Comparison of ENCODE assay signal across 21 cellular contexts in genomic region chr6:87721311-87721710, GRCh38. TPM values are rescaled to one million over a fixed set of nuclear protein-coding genes. Genes with fewer than 3 reads are reported as not detected.
DNase-seq lines count a peak whose midpoint lies in the region; ATAC-seq and TF ChIP-seq lines count a peak whose summit lies in the region.
"Had no signal": no experiment of that assay in that cellular context is flagged by ENCODE, and none has a peak within 500 bp of the region (broad histone marks: within the 10 kb centered on the region; RNA-seq: fewer than 3 reads in every experiment).

No MANE protein-coding gene starts in this region.

- ATAC-seq in gastrocnemius medialis: no peak
- ATAC-seq in natural killer cell: no peak
- no peak for ATAC-seq in heart right ventricle
- ATAC-seq: HCT116 had no signal

- H3K27me3 Mint-ChIP-seq in natural killer cell (ENCODE audit: low read depth in 2 of 2): no peaks in the 10 kb centered on the region
- H3K27me3 Mint-ChIP-seq: CD4-positive, CD25-positive, alpha-beta regulatory T cell had no signal

- H3K27ac Mint-ChIP-seq in natural killer cell: no peak overlapping the region
- H3K27ac Mint-ChIP-seq: CD4-positive, CD25-positive, alpha-beta regulatory T cell had no signal

- H3K27me3 ChIP-seq in SK-N-SH (ENCODE audit: insufficient read depth) (no peaks in the 10 kb centered on the region), gastrocnemius medialis (no peaks in the 10 kb centered on the region), heart right ventricle (no peaks in the 10 kb centered on the region)
- H3K27me3 ChIP-seq: BE2C had no signal

- TF ChIP-seq POLR2A in gastrocnemius medialis (IDR thresholded peaks at IDR 0.05): no peak

- CTCF ChIA-PET in SK-N-SH (lab: Yijun Ruan, JAX): interaction anchor here (0.7 kb wide), 1 partner anchor 583 kb away, joined by 3 read pairs; no protein-coding TSS in a partner anchor

- DNase-seq in AG10803 (ENCODE audit: low read depth) (peak; percentile 77), SK-N-SH (no peak), fibroblast of the aortic adventitia (ENCODE audit: low read depth) (peak; percentile 63), gastrocnemius medialis (no peak), T-helper 9 cell (no peak), natural killer cell (no peak), heart right ventricle (no peak), NCI-H524 treated with DMSO at 0.1 percent for 48 hours (lab: John Stamatoyannopoulos, UW) (no peak)
- DNase-seq: BE2C; CD4-positive, CD25-positive, alpha-beta regulatory T cell; DMS79; GOT3; Kasumi-1; NCI-H1417; NCI-H1694 treated with DMSO at 0.1 percent for 48 hours; NCI-H510A; NCI-H748 treated with DMSO at 0.1 percent for 48 hours; PC-9; SHP77 treated with DMSO at 0.1 percent for 48 hours had no signal

- H3K4me1 ChIP-seq in SK-N-SH (ENCODE audit: control insufficient read depth in 1 of 2, insufficient read depth in 2 of 2, low read depth in 1 of 2, low read length in 1 of 2) (peaks cover 10 to 15% of the 10 kb centered on the region in 2 experiments), gastrocnemius medialis (peaks cover 30 to 31% of the 10 kb centered on the region in 2 donors), heart right ventricle (peaks cover 3 to 68% (median 10%) of the 10 kb centered on the region in 9 donors)

- H4K20me1 ChIP-seq in SK-N-SH (ENCODE audit: insufficient read depth): no peaks in the 10 kb centered on the region

- H3K4me1 Mint-ChIP-seq in natural killer cell: peaks cover 32 to 34% of the 10 kb centered on the region in 2 donors

- H2AFZ ChIP-seq in SK-N-SH (ENCODE audit: low read depth): no peak overlapping the region
- H2AFZ ChIP-seq: PC-9 had no signal

- H3K36me3 ChIP-seq in SK-N-SH (replicated peaks in 1 of 2; ENCODE audit: control insufficient read depth in 1 of 2, insufficient read depth in 2 of 2, low read length in 1 of 2) (no peaks in the 10 kb centered on the region), gastrocnemius medialis (no peaks in the 10 kb centered on the region), heart right ventricle (no peaks in the 10 kb centered on the region)
- H3K36me3 ChIP-seq: BE2C had no signal

- intact Hi-C loops in gastrocnemius medialis (cut with DNase I; ENCODE audit: low total_unique reads): no loop called here
- intact Hi-C loops in natural killer cell (cut with micrococcal nuclease): no loop called here
- intact Hi-C loops in heart right ventricle (cut with DNase I): no loop called here

- no peak for TF ChIP-seq CTCF in AG10803 (conservative IDR thresholded peaks at IDR 0.05; ENCODE audit: low read length)
- TF ChIP-seq CTCF in SK-N-SH (IDR thresholded peaks at IDR 0.05): no peak
- TF ChIP-seq CTCF in fibroblast of the aortic adventitia (IDR thresholded peaks at IDR 0.05; ENCODE audit: insufficient read depth, low read length): no peak
- no peak for TF ChIP-seq CTCF in gastrocnemius medialis (IDR thresholded peaks at IDR 0.05 in 4 of 5, conservative IDR thresholded peaks at IDR 0.05 in 1 of 5)
- no peak for TF ChIP-seq CTCF in natural killer cell (IDR thresholded peaks at IDR 0.05)
- TF ChIP-seq CTCF in heart right ventricle (IDR thresholded peaks at IDR 0.05): no peak

- no peaks in the 10 kb centered on the region for H3K9me3 Mint-ChIP-seq in natural killer cell
- H3K9me3 Mint-ChIP-seq: CD4-positive, CD25-positive, alpha-beta regulatory T cell had no signal

- H3K27ac ChIP-seq in SK-N-SH (ENCODE audit: low read depth in 2 of 2, low read length in 1 of 2) (no peak overlapping the region; a peak in 1 of 4 replicates), gastrocnemius medialis (peak overlapping the region; percentile 79 to 88 (median 84)), heart right ventricle (peak overlapping the region in 3 of 10 donors; percentile 7 to 32 (median 16))
- H3K27ac ChIP-seq: PC-9, RWPE1 had no signal

- no peaks in the 10 kb centered on the region for H3K9me2 ChIP-seq in SK-N-SH

- in situ Hi-C loops in gastrocnemius medialis (cut with MboI; ENCODE audit: low sequenced_read_pairs in 4 of 4): no loop called here

- H3K9ac ChIP-seq in SK-N-SH: no peak overlapping the region

- no peaks in the 10 kb centered on the region for H3K36me3 Mint-ChIP-seq in natural killer cell
- H3K36me3 Mint-ChIP-seq: CD4-positive, CD25-positive, alpha-beta regulatory T cell had no signal

- H3K4me3 Mint-ChIP-seq in natural killer cell: no peak overlapping the region
- H3K4me3 Mint-ChIP-seq: CD4-positive, CD25-positive, alpha-beta regulatory T cell had no signal

- H3K9me3 ChIP-seq in SK-N-SH (no peaks in the 10 kb centered on the region), gastrocnemius medialis (no peaks in the 10 kb centered on the region), heart right ventricle (no peaks in the 10 kb centered on the region)
- H3K9me3 ChIP-seq: BE2C had no signal

- 0 out of 2 replicates have a peak overlapping the region, but pooled peaks have one; percentile 5 for H3K4me2 ChIP-seq in SK-N-SH
- H3K4me2 ChIP-seq: PC-9 had no signal

- H3K4me3 ChIP-seq in AG10803 (ENCODE audit: low read length) (no peak overlapping the region), SK-N-SH (ENCODE audit: low read depth in 2 of 2, low read length in 1 of 2) (no peak overlapping the region), fibroblast of the aortic adventitia (ENCODE audit: low read depth, low read length) (no peak overlapping the region), gastrocnemius medialis (no peak overlapping the region), heart right ventricle (no peak overlapping the region)
- H3K4me3 ChIP-seq: PC-9 had no signal

- no peaks in the 10 kb centered on the region for H3F3A ChIP-seq in SK-N-SH (replicated peaks; ENCODE audit: insufficient read depth)

- TF ChIP-seq RAD21 in SK-N-SH (IDR thresholded peaks at IDR 0.05; ENCODE audit: low read length): no peak

- 100% methylated on average over 1 of the region's 1 CpG for WGBS in SK-N-SH (ENCODE audit: low lambda C conversion rate)
- 88 to 89% methylated on average over 1 of the region's 1 CpG for WGBS in heart right ventricle, 2 donors

- no peak for TF ChIP-seq EP300 in SK-N-SH (IDR thresholded peaks at IDR 0.05; ENCODE audit: borderline replicate concordance in 1 of 2, low read depth in 1 of 2, low read length in 1 of 2)

- no peaks in the 10 kb centered on the region for H3K79me2 ChIP-seq in SK-N-SH (ENCODE audit: insufficient read depth)

- POLR2A ChIA-PET in SK-N-SH (lab: Yijun Ruan, JAX): no interaction called here

TF ChIP-seq in SK-N-SH, 30 proteins besides CTCF, POLR2A, EP300 and RAD21:
- no peak for TF ChIP-seq NFIC (IDR thresholded peaks at IDR 0.05; ENCODE audit: borderline replicate concordance)
- TF ChIP-seq YY1 (IDR thresholded peaks at IDR 0.05; ENCODE audit: low read depth): no peak
- no peak for TF ChIP-seq MXI1 (IDR thresholded peaks at IDR 0.05; ENCODE audit: low read depth, low read length)
- no peak for TF ChIP-seq USF1 (IDR thresholded peaks at IDR 0.05; ENCODE audit: borderline replicate concordance, low read depth)
- no peak for TF ChIP-seq RXRA (IDR thresholded peaks at IDR 0.05; ENCODE audit: borderline replicate concordance, low read depth)
- no peak for TF ChIP-seq POLR2AphosphoS5 (IDR thresholded peaks at IDR 0.05; ENCODE audit: low read depth, low read length)
- no peak for TF ChIP-seq TEAD4 (IDR thresholded peaks at IDR 0.05; ENCODE audit: borderline replicate concordance, insufficient read depth)
- no peak for TF ChIP-seq SIN3A (IDR thresholded peaks at IDR 0.05; ENCODE audit: borderline replicate concordance, low read depth, low read length)
- TF ChIP-seq TCF12 (IDR thresholded peaks at IDR 0.05): no peak
- TF ChIP-seq SMC3 (IDR thresholded peaks at IDR 0.05; ENCODE audit: low read depth, low read length): no peak
- TF ChIP-seq USF2 (IDR thresholded peaks at IDR 0.05; ENCODE audit: borderline replicate concordance, low read depth, low read length): no peak
- TF ChIP-seq PBX3 (IDR thresholded peaks at IDR 0.05): no peak
- no peak for TF ChIP-seq CHD2 (IDR thresholded peaks at IDR 0.05; ENCODE audit: low read length, partially characterized antibody)
- no peak for TF ChIP-seq MEF2A (IDR thresholded peaks at IDR 0.05; ENCODE audit: borderline replicate concordance, low read depth)

RNA-seq across cellular contexts. Expression of gene AKIRIN2, which starts 19.3 kb away (rescaled TPM):
- 12.3 and 19.0 TPM in 2 replicates for polyA plus RNA-seq in SK-N-SH (2012; rRNA removed)
- polyA plus RNA-seq in SK-N-SH (2012; cell fraction: cytosol; rRNA removed): 28.5 and 31.7 TPM in 2 replicates
- 22.4 and 25.4 TPM in 2 replicates for polyA plus RNA-seq in SK-N-SH (2012; cell fraction: nucleus; rRNA removed)
- 14.9 and 17.3 TPM in 2 replicates for total RNA-seq in fibroblast of the aortic adventitia (ENCODE audit: low replicate concordance)
- 10 to 100 TPM; 25.6 to 44.5 (median 33.1) TPM for total RNA-seq in gastrocnemius medialis
- 100 to 1,000 TPM; 102 to 156 (median 108) TPM for total RNA-seq in natural killer cell
- total RNA-seq in heart right ventricle: 10 to 100 TPM; 33.9 to 56.0 (median 43.8) TPM
- polyA plus RNA-seq in heart right ventricle: 10 to 100 TPM; 14.8 to 31.7 TPM

Comparison
In these comparisons a context has a peak if more than half of its experiments do, and no peak if none do; other contexts are left out.
1. DNase-seq: peak in AG10803 (single experiment) and fibroblast of the aortic adventitia (single experiment); none in SK-N-SH (single experiment), gastrocnemius medialis (0 of 2), T-helper 9 cell (single experiment), natural killer cell (single experiment), heart right ventricle (0 of 2) and NCI-H524 treated with DMSO at 0.1 percent for 48 hours (single experiment).
2. H3K27ac ChIP-seq: peak in gastrocnemius medialis (4 of 4); none in SK-N-SH (0 of 2).